In genomic region chr5:62684310-62684709, GRCh38 we compare ENCODE assay signal across 5 cellular contexts.
"Had no signal": no experiment of that assay in that cellular context is flagged by ENCODE, and none has a peak within 500 bp of the region (broad histone marks: within the 10 kb centered on the region; RNA-seq: fewer than 3 reads in every experiment).

No MANE protein-coding gene starts in this region.

- ATAC-seq: GM23338, HepG2 had no signal

- H3K4me2 ChIP-seq: GM23338 had no signal

- H3K4me3 ChIP-seq: GM23338 had no signal

- DNase-seq: H9, HCEC 1CT, KBM-7 had no signal
